1 cellular context compared by ENCODE assay signal in genomic region chr16:19960183-19960582, GRCh38.
TF ChIP-seq lines count a peak whose summit lies in the region.

No MANE protein-coding gene starts in this region.

TF ChIP-seq in GM23338, 12 proteins besides CTCF, POLR2A, EP300 and RAD21 (continued from another document):
- TF ChIP-seq ZNF462 (CRISPR knock-in tag; IDR thresholded peaks at IDR 0.05) (no peak), REST (IDR thresholded peaks at IDR 0.05; ENCODE audit: unreplicated experiment) (no peak)
